In the genomic region with DNA sequence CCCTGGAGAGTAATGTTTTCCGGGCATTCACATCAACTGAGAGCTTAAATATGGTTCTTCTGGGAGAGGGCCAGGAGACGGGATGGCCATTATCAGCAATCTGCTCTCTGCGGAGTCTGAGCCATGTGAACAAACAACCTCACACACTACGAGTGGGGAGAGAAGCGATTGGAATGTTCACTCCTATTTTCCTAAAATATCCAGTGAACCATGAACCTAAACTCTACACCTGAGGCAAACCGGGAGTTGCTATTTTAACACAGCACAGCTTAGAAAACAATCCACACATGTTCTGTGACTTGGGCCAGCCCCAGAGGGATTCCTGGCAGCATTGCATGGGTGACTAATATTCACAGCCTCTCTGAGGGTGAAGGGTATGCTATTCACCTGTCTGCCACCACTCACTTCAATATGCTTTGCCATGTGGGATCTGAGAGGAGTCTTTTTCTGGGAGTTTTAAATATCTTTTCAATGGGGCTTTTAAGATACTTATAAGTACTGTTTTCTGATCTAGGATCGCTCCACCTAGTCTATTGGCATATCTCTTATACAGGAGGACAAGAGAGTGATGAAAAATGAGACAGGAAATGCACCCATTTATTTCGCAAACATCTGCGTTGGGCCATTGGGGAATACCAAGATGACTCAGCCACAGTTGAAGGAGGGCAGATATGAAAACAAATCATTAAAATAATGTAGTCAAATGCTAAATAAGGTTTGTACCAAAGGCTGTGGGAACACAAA, we compare ENCODE assay signal across 8 cellular contexts.
DNase-seq lines count a peak whose midpoint lies in the region; ATAC-seq, FAIRE-seq and TF ChIP-seq lines count a peak whose summit lies in the region.

No MANE protein-coding gene starts in this region.

- H3K9me3 Mint-ChIP-seq in glutamatergic neuron (ENCODE audit: unreplicated experiment): peaks cover 2% of the 10 kb centered on the region

- DNase-seq in CD1c-positive myeloid dendritic cell (ENCODE audit: extremely low spot score): peak; percentile 50
- DNase-seq in GM19239 (ENCODE audit: insufficient read length, low spot score): peak; percentile 7
- DNase-seq in SHP77 treated with DMSO at 0.1 percent for 48 hours (lab: John Stamatoyannopoulos, UW): peak; percentile 61
- DNase-seq in glomerular visceral epithelial cell (ENCODE audit: extremely low spot score): peak; percentile 84
- DNase-seq in effector memory CD4-positive, alpha-beta T cell: no peak
- no peak for DNase-seq in glutamatergic neuron

- peak overlapping the region in 1 of 2 donors; percentile 45 for H3K9ac ChIP-seq in stomach smooth muscle (ENCODE audit: low read length in 2 of 2)

- peaks cover 9% of the 10 kb centered on the region for H3K4me1 Mint-ChIP-seq in glutamatergic neuron (ENCODE audit: low read depth, unreplicated experiment)

- H3K27ac Mint-ChIP-seq in glutamatergic neuron (ENCODE audit: unreplicated experiment): no peak overlapping the region

- no peaks in the 10 kb centered on the region for H3K9me3 ChIP-seq in stomach smooth muscle (ENCODE audit: control insufficient read depth in 2 of 2, low read length in 2 of 2)
- H3K9me3 ChIP-seq in effector memory CD4-positive, alpha-beta T cell (ENCODE audit: control insufficient read depth, low read length): no peaks in the 10 kb centered on the region

- FAIRE-seq in GM19239 (lab: Jason Lieb, UNC): no peak

- no peak for TF ChIP-seq CTCF in glutamatergic neuron (IDR thresholded peaks at IDR 0.05; ENCODE audit: partially characterized antibody, unreplicated experiment)

- H3K4me3 Mint-ChIP-seq in glutamatergic neuron (ENCODE audit: unreplicated experiment): no peak overlapping the region

- peak; percentile 76 for ATAC-seq in HG03342 (IDR thresholded peaks at IDR 0.05; ENCODE audit: unreplicated experiment)

- H3K27ac ChIP-seq in stomach smooth muscle (ENCODE audit: low read length): peak overlapping the region; percentile 97
- no peak overlapping the region for H3K27ac ChIP-seq in effector memory CD4-positive, alpha-beta T cell (ENCODE audit: insufficient read depth, low read length, poor library complexity, severe bottlenecking)

- peaks cover 6% of the 10 kb centered on the region for H3K27me3 Mint-ChIP-seq in glutamatergic neuron (ENCODE audit: unreplicated experiment)

- H3K36me3 ChIP-seq in stomach smooth muscle (ENCODE audit: control insufficient read depth in 2 of 2, insufficient read depth in 2 of 2, low read length in 2 of 2): no peaks in the 10 kb centered on the region
- H3K36me3 ChIP-seq in effector memory CD4-positive, alpha-beta T cell (ENCODE audit: control insufficient read depth, insufficient read depth, low read length): no peaks in the 10 kb centered on the region

- H3K4me3 ChIP-seq in stomach smooth muscle (ENCODE audit: low read length in 2 of 2): peak overlapping the region in 1 of 2 donors; percentile 29
- H3K4me3 ChIP-seq in effector memory CD4-positive, alpha-beta T cell (ENCODE audit: insufficient read depth, low read depth, low read length, poor library complexity, severe bottlenecking): no peak overlapping the region

- H3K4me1 ChIP-seq in stomach smooth muscle (ENCODE audit: control insufficient read depth, insufficient read depth, low read length): peaks cover 70% of the 10 kb centered on the region
- no peaks in the 10 kb centered on the region for H3K4me1 ChIP-seq in effector memory CD4-positive, alpha-beta T cell (ENCODE audit: control insufficient read depth, insufficient read depth, low read length, poor library complexity, severe bottlenecking)

- H3K27me3 ChIP-seq in stomach smooth muscle (ENCODE audit: control insufficient read depth in 1 of 2, insufficient read depth in 2 of 2, low read length in 2 of 2): no peaks in the 10 kb centered on the region
- H3K27me3 ChIP-seq in effector memory CD4-positive, alpha-beta T cell (replicated peaks; ENCODE audit: control insufficient read depth, insufficient read depth, low read length, poor library complexity, severe bottlenecking): no peaks in the 10 kb centered on the region

- H3K36me3 Mint-ChIP-seq in glutamatergic neuron (ENCODE audit: unreplicated experiment): no peaks in the 10 kb centered on the region

Comparison
In these comparisons a context has a peak if more than half of its experiments do, and no peak if none do; other contexts are left out.
1. DNase-seq: peak in CD1c-positive myeloid dendritic cell (single experiment), GM19239 (single experiment), SHP77 treated with DMSO at 0.1 percent for 48 hours (single experiment) and glomerular visceral epithelial cell (single experiment); none in effector memory CD4-positive, alpha-beta T cell (0 of 3) and glutamatergic neuron (single experiment).